In genomic region chr9:78973906-78974305, GRCh38 we compare ENCODE assay signal across 11 cellular contexts.
A peak's percentile ranks its signal among the peaks of the same experiment; 100 is the strongest.
DNase-seq lines count a peak whose midpoint lies in the region; ATAC-seq and TF ChIP-seq lines count a peak whose summit lies in the region.
"Had no signal": no experiment of that assay in that cellular context is flagged by ENCODE, and none has a peak within 500 bp of the region (broad histone marks: within the 10 kb centered on the region; RNA-seq: fewer than 3 reads in every experiment).

No MANE protein-coding gene starts in this region.

- H3K4me2 ChIP-seq in neural cell (ENCODE audit: low read length) = no peak overlapping the region

- DNase-seq in NCI-H2081 (lab: John Stamatoyannopoulos, UW) (peak; percentile 42 to 70), NCI-H2081 treated with DMSO at 0.1 percent for 48 hours (lab: John Stamatoyannopoulos, UW) (no peak), NCI-H1436 (lab: John Stamatoyannopoulos, UW) (peak; percentile 77), astrocyte of the hippocampus (ENCODE audit: low read depth, low spot score) (peak; percentile 17), RPMI8226 (no peak), NAMALWA (ENCODE audit: low spot score) (no peak)
- DNase-seq: DMS79 treated with DMSO at 0.1 percent for 48 hours, hippocampal formation had no signal

- no peaks in the 10 kb centered on the region for H3K79me2 ChIP-seq in neural cell (replicated peaks; ENCODE audit: insufficient read depth, low read length)

- no peak overlapping the region for H3K4me3 ChIP-seq in neural cell (ENCODE audit: low read length)
- H3K4me3 ChIP-seq: suprapubic skin had no signal

- H3K36me3 ChIP-seq in neural cell (ENCODE audit: insufficient read depth, low read length) = no peaks in the 10 kb centered on the region
- H3K36me3 ChIP-seq: suprapubic skin had no signal

- H3K9ac ChIP-seq in neural cell (ENCODE audit: low read length) = no peak overlapping the region

- H3F3A ChIP-seq in neural cell (ENCODE audit: insufficient read depth, low read length, poor library complexity, severe bottlenecking) = peaks cover 10% of the 10 kb centered on the region

- H3K9me3 ChIP-seq in neural cell (ENCODE audit: low read length) = no peaks in the 10 kb centered on the region
- H3K9me3 ChIP-seq: suprapubic skin had no signal

- no peak for TF ChIP-seq EP300 in neural cell (conservative IDR thresholded peaks at IDR 0.05; ENCODE audit: poor library complexity, severe bottlenecking)

- H3K27ac ChIP-seq in neural cell (ENCODE audit: low read length) = peak overlapping the region; percentile 87
- H3K27ac ChIP-seq: suprapubic skin had no signal

- no peak for TF ChIP-seq CTCF in neural cell (IDR thresholded peaks at IDR 0.05; ENCODE audit: poor library complexity, severe bottlenecking)

- H3K27me3 ChIP-seq in neural cell (ENCODE audit: insufficient read depth, low read depth, low read length) = no peaks in the 10 kb centered on the region
- H3K27me3 ChIP-seq: suprapubic skin had no signal

- H2AFZ ChIP-seq in neural cell (ENCODE audit: low read depth, low read length) = no peak overlapping the region

- TF ChIP-seq RAD21 in neural cell (conservative IDR thresholded peaks at IDR 0.05) = no peak

- no peaks in the 10 kb centered on the region for H4K20me1 ChIP-seq in neural cell (ENCODE audit: insufficient read depth)

- H3K9me2 ChIP-seq in neural cell (ENCODE audit: insufficient read depth, low read length) = no peaks in the 10 kb centered on the region

- no peak for ATAC-seq in HG03520 (IDR thresholded peaks at IDR 0.05; ENCODE audit: unreplicated experiment)

TF ChIP-seq in neural cell, 6 proteins besides CTCF, POLR2A, EP300 and RAD21:
- TF ChIP-seq EZH2 (IDR thresholded peaks at IDR 0.05; ENCODE audit: borderline replicate concordance, insufficient read depth, low read length, poor library complexity, severe bottlenecking) (no peak), TAF1 (IDR thresholded peaks at IDR 0.05; ENCODE audit: low read depth) (no peak), MXI1 (conservative IDR thresholded peaks at IDR 0.05; ENCODE audit: poor library complexity, severe bottlenecking) (no peak), SMC3 (conservative IDR thresholded peaks at IDR 0.05; ENCODE audit: poor library complexity) (no peak), POLR2AphosphoS5 (IDR thresholded peaks at IDR 0.05) (no peak)
- TF ChIP-seq, protein P1, sequence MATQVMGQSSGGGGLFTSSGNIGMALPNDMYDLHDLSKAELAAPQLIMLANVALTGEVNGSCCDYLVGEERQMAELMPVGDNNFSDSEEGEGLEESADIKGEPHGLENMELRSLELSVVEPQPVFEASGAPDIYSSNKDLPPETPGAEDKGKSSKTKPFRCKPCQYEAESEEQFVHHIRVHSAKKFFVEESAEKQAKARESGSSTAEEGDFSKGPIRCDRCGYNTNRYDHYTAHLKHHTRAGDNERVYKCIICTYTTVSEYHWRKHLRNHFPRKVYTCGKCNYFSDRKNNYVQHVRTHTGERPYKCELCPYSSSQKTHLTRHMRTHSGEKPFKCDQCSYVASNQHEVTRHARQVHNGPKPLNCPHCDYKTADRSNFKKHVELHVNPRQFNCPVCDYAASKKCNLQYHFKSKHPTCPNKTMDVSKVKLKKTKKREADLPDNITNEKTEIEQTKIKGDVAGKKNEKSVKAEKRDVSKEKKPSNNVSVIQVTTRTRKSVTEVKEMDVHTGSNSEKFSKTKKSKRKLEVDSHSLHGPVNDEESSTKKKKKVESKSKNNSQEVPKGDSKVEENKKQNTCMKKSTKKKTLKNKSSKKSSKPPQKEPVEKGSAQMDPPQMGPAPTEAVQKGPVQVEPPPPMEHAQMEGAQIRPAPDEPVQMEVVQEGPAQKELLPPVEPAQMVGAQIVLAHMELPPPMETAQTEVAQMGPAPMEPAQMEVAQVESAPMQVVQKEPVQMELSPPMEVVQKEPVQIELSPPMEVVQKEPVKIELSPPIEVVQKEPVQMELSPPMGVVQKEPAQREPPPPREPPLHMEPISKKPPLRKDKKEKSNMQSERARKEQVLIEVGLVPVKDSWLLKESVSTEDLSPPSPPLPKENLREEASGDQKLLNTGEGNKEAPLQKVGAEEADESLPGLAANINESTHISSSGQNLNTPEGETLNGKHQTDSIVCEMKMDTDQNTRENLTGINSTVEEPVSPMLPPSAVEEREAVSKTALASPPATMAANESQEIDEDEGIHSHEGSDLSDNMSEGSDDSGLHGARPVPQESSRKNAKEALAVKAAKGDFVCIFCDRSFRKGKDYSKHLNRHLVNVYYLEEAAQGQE (IDR thresholded peaks at IDR 0.05; ENCODE audit: borderline replicate concordance) = no peak

Comparison
In these comparisons a context has a peak if more than half of its experiments do, and no peak if none do; other contexts are left out.
1. DNase-seq: peak in NCI-H2081 (2 of 2), NCI-H1436 (single experiment) and astrocyte of the hippocampus (single experiment); none in NCI-H2081 treated with DMSO at 0.1 percent for 48 hours (single experiment), RPMI8226 (single experiment) and NAMALWA (single experiment).